1 cellular context compared by ENCODE assay signal in the genomic region with DNA sequence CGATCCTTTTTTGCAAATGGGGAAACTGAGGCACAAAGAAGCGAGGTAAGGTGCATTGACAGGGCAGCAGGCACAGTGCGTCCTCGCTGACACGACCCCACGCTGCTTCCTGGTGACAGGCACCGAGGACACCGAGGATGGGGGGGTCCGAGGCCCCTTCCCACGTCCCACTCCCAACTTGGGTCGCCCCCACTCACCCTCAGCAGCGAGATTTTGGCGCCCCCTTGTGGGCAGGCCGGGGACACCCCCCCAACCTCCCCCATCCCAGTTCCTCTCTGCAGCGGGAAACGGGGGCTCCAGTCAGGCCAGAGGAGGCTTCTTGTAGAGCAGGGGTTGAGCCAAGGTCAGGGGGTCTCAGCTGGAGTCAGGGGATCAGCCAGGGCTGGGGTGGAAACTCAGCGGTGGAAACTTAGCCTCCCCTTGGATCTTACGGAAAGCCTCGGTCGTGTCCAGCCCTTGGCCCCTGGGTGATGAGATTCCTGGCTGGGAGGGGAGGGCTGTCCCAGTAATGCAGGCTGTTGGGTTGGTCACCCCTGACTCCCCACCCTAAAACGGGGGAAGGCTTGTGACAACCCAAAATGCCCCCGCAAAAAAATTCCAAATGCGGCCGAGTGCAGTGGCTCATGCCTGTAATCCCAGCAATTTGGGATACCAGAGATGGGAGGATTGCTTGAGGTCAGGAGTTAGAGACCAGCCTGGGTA.
TF ChIP-seq lines count a peak whose summit lies in the region.

No MANE protein-coding gene starts in this region.

TF ChIP-seq in K562, 482 proteins besides CTCF, POLR2A, EP300 and RAD21 (continues in another document):
- TF ChIP-seq, protein P1, sequence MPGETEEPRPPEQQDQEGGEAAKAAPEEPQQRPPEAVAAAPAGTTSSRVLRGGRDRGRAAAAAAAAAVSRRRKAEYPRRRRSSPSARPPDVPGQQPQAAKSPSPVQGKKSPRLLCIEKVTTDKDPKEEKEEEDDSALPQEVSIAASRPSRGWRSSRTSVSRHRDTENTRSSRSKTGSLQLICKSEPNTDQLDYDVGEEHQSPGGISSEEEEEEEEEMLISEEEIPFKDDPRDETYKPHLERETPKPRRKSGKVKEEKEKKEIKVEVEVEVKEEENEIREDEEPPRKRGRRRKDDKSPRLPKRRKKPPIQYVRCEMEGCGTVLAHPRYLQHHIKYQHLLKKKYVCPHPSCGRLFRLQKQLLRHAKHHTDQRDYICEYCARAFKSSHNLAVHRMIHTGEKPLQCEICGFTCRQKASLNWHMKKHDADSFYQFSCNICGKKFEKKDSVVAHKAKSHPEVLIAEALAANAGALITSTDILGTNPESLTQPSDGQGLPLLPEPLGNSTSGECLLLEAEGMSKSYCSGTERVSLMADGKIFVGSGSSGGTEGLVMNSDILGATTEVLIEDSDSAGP (CRISPR knock-in tag; IDR thresholded peaks at IDR 0.05): no peak
- TF ChIP-seq, protein P2, sequence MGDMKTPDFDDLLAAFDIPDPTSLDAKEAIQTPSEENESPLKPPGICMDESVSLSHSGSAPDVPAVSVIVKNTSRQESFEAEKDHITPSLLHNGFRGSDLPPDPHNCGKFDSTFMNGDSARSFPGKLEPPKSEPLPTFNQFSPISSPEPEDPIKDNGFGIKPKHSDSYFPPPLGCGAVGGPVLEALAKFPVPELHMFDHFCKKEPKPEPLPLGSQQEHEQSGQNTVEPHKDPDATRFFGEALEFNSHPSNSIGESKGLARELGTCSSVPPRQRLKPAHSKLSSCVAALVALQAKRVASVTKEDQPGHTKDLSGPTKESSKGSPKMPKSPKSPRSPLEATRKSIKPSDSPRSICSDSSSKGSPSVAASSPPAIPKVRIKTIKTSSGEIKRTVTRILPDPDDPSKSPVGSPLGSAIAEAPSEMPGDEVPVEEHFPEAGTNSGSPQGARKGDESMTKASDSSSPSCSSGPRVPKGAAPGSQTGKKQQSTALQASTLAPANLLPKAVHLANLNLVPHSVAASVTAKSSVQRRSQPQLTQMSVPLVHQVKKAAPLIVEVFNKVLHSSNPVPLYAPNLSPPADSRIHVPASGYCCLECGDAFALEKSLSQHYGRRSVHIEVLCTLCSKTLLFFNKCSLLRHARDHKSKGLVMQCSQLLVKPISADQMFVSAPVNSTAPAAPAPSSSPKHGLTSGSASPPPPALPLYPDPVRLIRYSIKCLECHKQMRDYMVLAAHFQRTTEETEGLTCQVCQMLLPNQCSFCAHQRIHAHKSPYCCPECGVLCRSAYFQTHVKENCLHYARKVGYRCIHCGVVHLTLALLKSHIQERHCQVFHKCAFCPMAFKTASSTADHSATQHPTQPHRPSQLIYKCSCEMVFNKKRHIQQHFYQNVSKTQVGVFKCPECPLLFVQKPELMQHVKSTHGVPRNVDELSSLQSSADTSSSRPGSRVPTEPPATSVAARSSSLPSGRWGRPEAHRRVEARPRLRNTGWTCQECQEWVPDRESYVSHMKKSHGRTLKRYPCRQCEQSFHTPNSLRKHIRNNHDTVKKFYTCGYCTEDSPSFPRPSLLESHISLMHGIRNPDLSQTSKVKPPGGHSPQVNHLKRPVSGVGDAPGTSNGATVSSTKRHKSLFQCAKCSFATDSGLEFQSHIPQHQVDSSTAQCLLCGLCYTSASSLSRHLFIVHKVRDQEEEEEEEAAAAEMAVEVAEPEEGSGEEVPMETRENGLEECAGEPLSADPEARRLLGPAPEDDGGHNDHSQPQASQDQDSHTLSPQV (IDR thresholded peaks at IDR 0.05): no peak
- TF ChIP-seq NELFE (IDR thresholded peaks at IDR 0.05; ENCODE audit: insufficient read depth, insufficient read length): no peak
- TF ChIP-seq KLF1 (tag; IDR thresholded peaks at IDR 0.05): no peak
- TF ChIP-seq ZBTB7A (IDR thresholded peaks at IDR 0.05; ENCODE audit: borderline replicate concordance, control insufficient read depth, low read depth, low read length): peak; percentile 95
- TF ChIP-seq TEAD1 (CRISPR knock-in tag; IDR thresholded peaks at IDR 0.05): no peak
- TF ChIP-seq FOS (IDR thresholded peaks at IDR 0.05; ENCODE audit: extremely low read depth, insufficient read length): no peak
- TF ChIP-seq MBD2 (IDR thresholded peaks at IDR 0.05; ENCODE audit: borderline replicate concordance, low read depth): no peak
- no peak for TF ChIP-seq HMG20B (CRISPR knock-in tag; IDR thresholded peaks at IDR 0.05)
- no peak for TF ChIP-seq NRF1 (conservative IDR thresholded peaks at IDR 0.05 in 1 of 2, IDR thresholded peaks at IDR 0.05 in 1 of 2)
- TF ChIP-seq EGR1 (conservative IDR thresholded peaks at IDR 0.05): peak; percentile 56
- peak; percentile 50 for TF ChIP-seq RBM22 (IDR thresholded peaks at IDR 0.05; ENCODE audit: low read depth, low read length, poor library complexity, severe bottlenecking)
- peak; percentile 78 for TF ChIP-seq SMC3 (conservative IDR thresholded peaks at IDR 0.05; ENCODE audit: insufficient read depth, low read depth, low read length)
- TF ChIP-seq, protein P3, sequence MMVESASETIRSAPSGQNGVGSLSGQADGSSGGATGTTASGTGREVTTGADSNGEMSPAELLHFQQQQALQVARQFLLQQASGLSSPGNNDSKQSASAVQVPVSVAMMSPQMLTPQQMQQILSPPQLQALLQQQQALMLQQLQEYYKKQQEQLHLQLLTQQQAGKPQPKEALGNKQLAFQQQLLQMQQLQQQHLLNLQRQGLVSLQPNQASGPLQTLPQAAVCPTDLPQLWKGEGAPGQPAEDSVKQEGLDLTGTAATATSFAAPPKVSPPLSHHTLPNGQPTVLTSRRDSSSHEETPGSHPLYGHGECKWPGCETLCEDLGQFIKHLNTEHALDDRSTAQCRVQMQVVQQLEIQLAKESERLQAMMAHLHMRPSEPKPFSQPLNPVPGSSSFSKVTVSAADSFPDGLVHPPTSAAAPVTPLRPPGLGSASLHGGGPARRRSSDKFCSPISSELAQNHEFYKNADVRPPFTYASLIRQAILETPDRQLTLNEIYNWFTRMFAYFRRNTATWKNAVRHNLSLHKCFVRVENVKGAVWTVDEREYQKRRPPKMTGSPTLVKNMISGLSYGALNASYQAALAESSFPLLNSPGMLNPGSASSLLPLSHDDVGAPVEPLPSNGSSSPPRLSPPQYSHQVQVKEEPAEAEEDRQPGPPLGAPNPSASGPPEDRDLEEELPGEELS (CRISPR knock-in tag; IDR thresholded peaks at IDR 0.05; ENCODE audit: borderline replicate concordance): no peak
- TF ChIP-seq, protein P4, sequence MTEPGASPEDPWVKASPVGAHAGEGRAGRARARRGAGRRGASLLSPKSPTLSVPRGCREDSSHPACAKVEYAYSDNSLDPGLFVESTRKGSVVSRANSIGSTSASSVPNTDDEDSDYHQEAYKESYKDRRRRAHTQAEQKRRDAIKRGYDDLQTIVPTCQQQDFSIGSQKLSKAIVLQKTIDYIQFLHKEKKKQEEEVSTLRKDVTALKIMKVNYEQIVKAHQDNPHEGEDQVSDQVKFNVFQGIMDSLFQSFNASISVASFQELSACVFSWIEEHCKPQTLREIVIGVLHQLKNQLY (CRISPR knock-in tag; conservative IDR thresholded peaks at IDR 0.05): no peak
- TF ChIP-seq RBM17 (IDR thresholded peaks at IDR 0.05; ENCODE audit: borderline replicate concordance, low read depth, low read length): no peak
- TF ChIP-seq TAF7 (tag; IDR thresholded peaks at IDR 0.05): no peak
- TF ChIP-seq, protein P5, sequence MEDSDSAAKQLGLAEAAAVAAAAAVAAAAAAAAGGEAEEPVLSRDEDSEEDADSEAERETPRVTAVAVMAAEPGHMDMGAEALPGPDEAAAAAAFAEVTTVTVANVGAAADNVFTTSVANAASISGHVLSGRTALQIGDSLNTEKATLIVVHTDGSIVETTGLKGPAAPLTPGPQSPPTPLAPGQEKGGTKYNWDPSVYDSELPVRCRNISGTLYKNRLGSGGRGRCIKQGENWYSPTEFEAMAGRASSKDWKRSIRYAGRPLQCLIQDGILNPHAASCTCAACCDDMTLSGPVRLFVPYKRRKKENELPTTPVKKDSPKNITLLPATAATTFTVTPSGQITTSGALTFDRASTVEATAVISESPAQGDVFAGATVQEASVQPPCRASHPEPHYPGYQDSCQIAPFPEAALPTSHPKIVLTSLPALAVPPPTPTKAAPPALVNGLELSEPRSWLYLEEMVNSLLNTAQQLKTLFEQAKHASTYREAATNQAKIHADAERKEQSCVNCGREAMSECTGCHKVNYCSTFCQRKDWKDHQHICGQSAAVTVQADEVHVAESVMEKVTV (CRISPR knock-in tag; IDR thresholded peaks at IDR 0.05): 0 out of 2 replicates have a peak, but pooled peaks have one; percentile 10
- no peak for TF ChIP-seq ZNF589 (CRISPR knock-in tag; IDR thresholded peaks at IDR 0.05; ENCODE audit: low read depth)
- no peak for TF ChIP-seq ESRRA (IDR thresholded peaks at IDR 0.05; ENCODE audit: borderline replicate concordance, low read depth)
- TF ChIP-seq, protein P6, sequence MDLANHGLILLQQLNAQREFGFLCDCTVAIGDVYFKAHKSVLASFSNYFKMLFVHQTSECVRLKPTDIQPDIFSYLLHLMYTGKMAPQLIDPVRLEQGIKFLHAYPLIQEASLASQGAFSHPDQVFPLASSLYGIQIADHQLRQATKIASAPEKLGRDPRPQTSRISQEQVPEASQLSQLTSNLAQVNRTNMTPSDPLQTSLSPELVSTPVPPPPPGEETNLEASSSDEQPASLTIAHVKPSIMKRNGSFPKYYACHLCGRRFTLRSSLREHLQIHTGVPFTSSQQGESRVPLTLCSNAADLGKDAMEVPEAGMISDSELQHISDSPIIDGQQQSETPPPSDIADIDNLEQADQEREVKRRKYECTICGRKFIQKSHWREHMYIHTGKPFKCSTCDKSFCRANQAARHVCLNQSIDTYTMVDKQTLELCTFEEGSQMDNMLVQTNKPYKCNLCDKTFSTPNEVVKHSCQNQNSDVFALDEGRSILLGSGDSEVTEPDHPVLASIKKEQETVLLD (IDR thresholded peaks at IDR 0.05): peak; percentile 52; the same call in 1 of the 2 replicates
- peak; percentile 98 for TF ChIP-seq BCOR (IDR thresholded peaks at IDR 0.05)
- peak; percentile 63; a peak in 2 of 4 replicates for TF ChIP-seq MAZ (CRISPR knock-in tag; conservative IDR thresholded peaks at IDR 0.05 in 1 of 2, IDR thresholded peaks at IDR 0.05 in 1 of 2)
- TF ChIP-seq, protein P7, sequence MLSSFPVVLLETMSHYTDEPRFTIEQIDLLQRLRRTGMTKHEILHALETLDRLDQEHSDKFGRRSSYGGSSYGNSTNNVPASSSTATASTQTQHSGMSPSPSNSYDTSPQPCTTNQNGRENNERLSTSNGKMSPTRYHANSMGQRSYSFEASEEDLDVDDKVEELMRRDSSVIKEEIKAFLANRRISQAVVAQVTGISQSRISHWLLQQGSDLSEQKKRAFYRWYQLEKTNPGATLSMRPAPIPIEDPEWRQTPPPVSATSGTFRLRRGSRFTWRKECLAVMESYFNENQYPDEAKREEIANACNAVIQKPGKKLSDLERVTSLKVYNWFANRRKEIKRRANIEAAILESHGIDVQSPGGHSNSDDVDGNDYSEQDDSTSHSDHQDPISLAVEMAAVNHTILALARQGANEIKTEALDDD (IDR thresholded peaks at IDR 0.05): no peak
- TF ChIP-seq, protein P8, sequence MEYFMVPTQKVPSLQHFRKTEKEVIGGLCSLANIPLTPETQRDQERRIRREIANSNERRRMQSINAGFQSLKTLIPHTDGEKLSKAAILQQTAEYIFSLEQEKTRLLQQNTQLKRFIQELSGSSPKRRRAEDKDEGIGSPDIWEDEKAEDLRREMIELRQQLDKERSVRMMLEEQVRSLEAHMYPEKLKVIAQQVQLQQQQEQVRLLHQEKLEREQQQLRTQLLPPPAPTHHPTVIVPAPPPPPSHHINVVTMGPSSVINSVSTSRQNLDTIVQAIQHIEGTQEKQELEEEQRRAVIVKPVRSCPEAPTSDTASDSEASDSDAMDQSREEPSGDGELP (CRISPR knock-in tag; IDR thresholded peaks at IDR 0.05; ENCODE audit: borderline replicate concordance): peak; percentile 60; the same call in 1 of the 2 replicates
- TF ChIP-seq, protein P9, sequence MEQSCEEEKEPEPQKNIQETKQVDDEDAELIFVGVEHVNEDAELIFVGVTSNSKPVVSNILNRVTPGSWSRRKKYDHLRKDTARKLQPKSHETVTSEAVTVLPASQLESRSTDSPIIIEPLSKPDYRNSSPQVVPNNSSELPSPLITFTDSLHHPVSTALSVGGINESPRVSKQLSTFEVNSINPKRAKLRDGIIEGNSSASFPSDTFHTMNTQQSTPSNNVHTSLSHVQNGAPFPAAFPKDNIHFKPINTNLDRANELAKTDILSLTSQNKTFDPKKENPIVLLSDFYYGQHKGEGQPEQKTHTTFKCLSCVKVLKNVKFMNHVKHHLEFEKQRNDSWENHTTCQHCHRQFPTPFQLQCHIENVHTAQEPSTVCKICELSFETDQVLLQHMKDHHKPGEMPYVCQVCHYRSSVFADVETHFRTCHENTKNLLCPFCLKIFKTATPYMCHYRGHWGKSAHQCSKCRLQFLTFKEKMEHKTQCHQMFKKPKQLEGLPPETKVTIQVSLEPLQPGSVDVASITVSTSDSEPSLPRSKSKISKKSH (CRISPR knock-in tag; IDR thresholded peaks at IDR 0.05): no peak
- TF ChIP-seq, protein P10, sequence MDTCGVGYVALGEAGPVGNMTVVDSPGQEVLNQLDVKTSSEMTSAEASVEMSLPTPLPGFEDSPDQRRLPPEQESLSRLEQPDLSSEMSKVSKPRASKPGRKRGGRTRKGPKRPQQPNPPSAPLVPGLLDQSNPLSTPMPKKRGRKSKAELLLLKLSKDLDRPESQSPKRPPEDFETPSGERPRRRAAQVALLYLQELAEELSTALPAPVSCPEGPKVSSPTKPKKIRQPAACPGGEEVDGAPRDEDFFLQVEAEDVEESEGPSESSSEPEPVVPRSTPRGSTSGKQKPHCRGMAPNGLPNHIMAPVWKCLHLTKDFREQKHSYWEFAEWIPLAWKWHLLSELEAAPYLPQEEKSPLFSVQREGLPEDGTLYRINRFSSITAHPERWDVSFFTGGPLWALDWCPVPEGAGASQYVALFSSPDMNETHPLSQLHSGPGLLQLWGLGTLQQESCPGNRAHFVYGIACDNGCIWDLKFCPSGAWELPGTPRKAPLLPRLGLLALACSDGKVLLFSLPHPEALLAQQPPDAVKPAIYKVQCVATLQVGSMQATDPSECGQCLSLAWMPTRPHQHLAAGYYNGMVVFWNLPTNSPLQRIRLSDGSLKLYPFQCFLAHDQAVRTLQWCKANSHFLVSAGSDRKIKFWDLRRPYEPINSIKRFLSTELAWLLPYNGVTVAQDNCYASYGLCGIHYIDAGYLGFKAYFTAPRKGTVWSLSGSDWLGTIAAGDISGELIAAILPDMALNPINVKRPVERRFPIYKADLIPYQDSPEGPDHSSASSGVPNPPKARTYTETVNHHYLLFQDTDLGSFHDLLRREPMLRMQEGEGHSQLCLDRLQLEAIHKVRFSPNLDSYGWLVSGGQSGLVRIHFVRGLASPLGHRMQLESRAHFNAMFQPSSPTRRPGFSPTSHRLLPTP (IDR thresholded peaks at IDR 0.05; ENCODE audit: borderline replicate concordance, extremely low read depth, insufficient read length): no peak
- TF ChIP-seq ZNF239 (CRISPR knock-in tag; IDR thresholded peaks at IDR 0.05): no peak
- TF ChIP-seq, protein P11, sequence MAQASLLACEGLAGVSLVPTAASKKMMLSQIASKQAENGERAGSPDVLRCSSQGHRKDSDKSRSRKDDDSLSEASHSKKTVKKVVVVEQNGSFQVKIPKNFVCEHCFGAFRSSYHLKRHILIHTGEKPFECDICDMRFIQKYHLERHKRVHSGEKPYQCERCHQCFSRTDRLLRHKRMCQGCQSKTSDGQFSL (CRISPR knock-in tag; IDR thresholded peaks at IDR 0.05): peak; percentile 100
- TF ChIP-seq, protein P11 (tag; IDR thresholded peaks at IDR 0.05): peak in 1 of 2 experiments; percentile 98; a peak in 2 of 4 replicates
- TF ChIP-seq BACH1 (tag; IDR thresholded peaks at IDR 0.05): no peak
- TF ChIP-seq SIRT6 (IDR thresholded peaks at IDR 0.05; ENCODE audit: low read depth, low read length): no peak
- no peak for TF ChIP-seq KLF6 (CRISPR knock-in tag; IDR thresholded peaks at IDR 0.05; ENCODE audit: borderline replicate concordance)
- TF ChIP-seq BRD9 (IDR thresholded peaks at IDR 0.05; ENCODE audit: low read depth, partially characterized antibody): no peak
- no peak for TF ChIP-seq ZC3H8 (IDR thresholded peaks at IDR 0.05)
